ENCODE assay signal across 8 cellular contexts in the genomic region with DNA sequence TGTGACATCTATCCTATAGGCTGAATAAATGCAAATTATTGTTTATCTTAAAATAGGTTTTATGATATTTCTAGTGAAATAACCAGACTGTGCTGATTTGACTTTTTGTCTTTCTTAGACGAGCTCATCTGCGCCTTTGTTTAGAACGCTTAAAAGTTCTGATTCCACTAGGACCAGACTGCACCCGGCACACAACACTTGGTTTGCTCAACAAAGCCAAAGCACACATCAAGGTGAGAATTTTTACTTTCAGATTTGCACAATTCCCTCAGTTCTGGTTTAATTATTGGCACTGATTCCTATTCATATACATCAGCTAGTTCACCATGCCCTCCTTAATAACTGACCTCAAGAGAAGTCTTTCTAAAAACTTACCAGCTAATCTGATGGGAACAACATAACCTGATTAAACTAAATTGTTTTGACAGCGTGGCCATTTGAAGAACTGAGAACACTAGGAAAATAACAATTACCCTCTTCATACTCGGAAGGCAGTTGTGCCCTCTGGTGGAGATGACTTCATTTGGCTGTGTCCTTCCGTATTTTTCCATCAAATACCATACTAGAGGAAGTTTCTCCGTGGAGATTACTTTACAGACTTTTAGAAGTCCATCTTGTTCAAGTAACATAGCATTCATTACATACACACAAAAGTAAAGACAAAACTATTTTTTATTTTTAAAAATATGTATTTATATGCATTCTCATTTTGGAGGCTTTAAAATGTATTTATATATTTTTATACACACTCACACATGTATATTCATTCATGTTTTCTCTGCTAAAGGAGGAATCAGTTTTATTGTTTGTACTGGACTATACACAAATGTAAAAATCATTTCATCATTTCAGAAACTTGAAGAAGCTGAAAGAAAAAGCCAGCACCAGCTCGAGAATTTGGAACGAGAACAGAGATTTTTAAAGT. TPM values are rescaled to one million over a fixed set of nuclear protein-coding genes. Genes with fewer than 3 reads are reported as not detected.
DNase-seq lines count a peak whose midpoint lies in the region; ATAC-seq, FAIRE-seq and TF ChIP-seq lines count a peak whose summit lies in the region.

No MANE protein-coding gene starts in this region.

- FAIRE-seq in H54 (lab: Jason Lieb, UNC) = peak; percentile 98
- no peak for FAIRE-seq in urothelium cell line (lab: Jason Lieb, UNC)

- peaks cover 6% of the 10 kb centered on the region for H3K4me1 ChIP-seq in mucosa of stomach (ENCODE audit: control insufficient read depth, insufficient read depth, low read length)

- H3K27me3 ChIP-seq in mucosa of stomach (ENCODE audit: control insufficient read depth, insufficient read depth, low read length) = no peaks in the 10 kb centered on the region

- peak overlapping the region; percentile 58 for H3K9ac ChIP-seq in mucosa of stomach (ENCODE audit: low read length)

- no peaks in the 10 kb centered on the region for H3K36me3 ChIP-seq in mucosa of stomach (ENCODE audit: control insufficient read depth, insufficient read depth, low read length)

- DNase-seq in COLO829 (ENCODE audit: low spot score) (peak; percentile 25), H54 (ENCODE audit: insufficient read length, low spot score) (no peak), NCI-H446 treated with DMSO at 0.1 percent for 48 hours (lab: John Stamatoyannopoulos, UW) (peak; percentile 33), urothelium cell line (ENCODE audit: low spot score) (peak; percentile 39), posterior vena cava (ENCODE audit: low spot score) (no peak)
- DNase-seq in activated CD4-positive, alpha-beta T cell treated with anti-CD3 and anti-CD28 coated beads, Interleukin-2, amount 50 U/mL, for 1 hour = peak; percentile 41

- H3K9me3 ChIP-seq in mucosa of stomach (ENCODE audit: control insufficient read depth, low read length) = no peaks in the 10 kb centered on the region

- TF ChIP-seq POLR2A in H54 (IDR thresholded peaks at IDR 0.05; ENCODE audit: low read depth, low read length) = no peak

- intact Hi-C loops in posterior vena cava (cut with DNase I) = loop anchor here (2.0 to 5.0 kb wide), 2 partner anchors 141 to 142 kb away; no protein-coding TSS in a partner anchor

- no peak overlapping the region for H3K4me3 ChIP-seq in mucosa of stomach (ENCODE audit: low read length)

- peak; percentile 75 for ATAC-seq in esophagus mucosa

RNA-seq across cellular contexts. Expression of a gene that starts 25.4 kb away (rescaled TPM):
- total RNA-seq in esophagus mucosa (19.2 TPM), posterior vena cava (10 to 100 TPM; 26.4 to 28.1 TPM)

Comparison
In these comparisons a context has a peak if more than half of its experiments do, and no peak if none do; other contexts are left out.
1. DNase-seq: peak in COLO829 (single experiment), NCI-H446 treated with DMSO at 0.1 percent for 48 hours (single experiment), activated CD4-positive, alpha-beta T cell treated with anti-CD3 and anti-CD28 coated beads, Interleukin-2, amount 50 U/mL, for 1 hour (single experiment) and urothelium cell line (single experiment); none in H54 (single experiment) and posterior vena cava (single experiment).